ENCODE assay signal across 24 cellular contexts in the genomic region with DNA sequence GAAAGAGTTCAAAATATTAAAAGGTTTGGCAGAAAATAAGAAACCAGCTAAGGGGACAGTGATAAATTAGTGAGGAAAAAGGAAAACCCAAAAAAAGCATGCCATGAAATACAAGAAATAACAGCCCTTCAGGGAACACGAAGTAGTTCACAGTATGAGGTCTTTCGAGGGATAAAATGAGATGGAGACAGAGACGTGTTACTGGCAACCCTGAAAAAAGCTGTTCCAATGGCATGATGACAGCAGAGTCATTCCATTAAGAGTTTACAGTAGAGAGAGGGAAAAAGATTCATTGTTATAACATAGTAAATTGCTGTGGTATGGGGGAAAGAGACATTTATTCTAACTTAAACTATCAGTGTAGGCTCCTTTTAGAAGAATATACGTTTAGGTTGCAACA.
"Had no signal": no experiment of that assay in that cellular context is flagged by ENCODE, and none has a peak within 500 bp of the region (broad histone marks: within the 10 kb centered on the region; RNA-seq: fewer than 3 reads in every experiment).

No MANE protein-coding gene starts in this region.

- H3K9me3 ChIP-seq: SJSA1 had no signal

- H3K36me3 Mint-ChIP-seq: IgD-negative memory B cell had no signal

- FAIRE-seq: HTR-8/SVneo, K562, RCC 7860 had no signal

- H3K27me3 ChIP-seq: SJSA1 had no signal

- H3K4me3 ChIP-seq: K562, SJSA1, SK-N-MC had no signal

- ATAC-seq: K562 had no signal

- H3K27ac ChIP-seq: HL-60, KMS-11, SJSA1, SK-N-MC had no signal

- H3K4me1 Mint-ChIP-seq: IgD-negative memory B cell had no signal

- DNase-seq: Kasumi-1, MV-4-11, NCI-H1048, NCI-H1105, NCI-H1417, NCI-H1436 treated with DMSO at 0.1 percent for 48 hours, NCI-H1694, NCI-H187 treated with DMSO at 0.1 percent for 48 hours, NCI-H2029 treated with DMSO at 0.1 percent for 48 hours, NCI-H2227 treated with DMSO at 0.1 percent for 48 hours, NCI-H524, NCI-H526 treated with DMSO at 0.1 percent for 48 hours, NCI-H748 treated with DMSO at 0.1 percent for 48 hours, Right ventricle myocardium superior, RPMI8226, SIG-M5 had no signal

- H3K27me3 Mint-ChIP-seq: IgD-negative memory B cell had no signal

- H3K4me3 Mint-ChIP-seq: IgD-negative memory B cell had no signal

- H3K4me2 ChIP-seq: KMS-11 had no signal

- H3K36me3 ChIP-seq: SJSA1 had no signal

- H3K4me1 ChIP-seq: SJSA1 had no signal

- H3K9me3 Mint-ChIP-seq: IgD-negative memory B cell had no signal
